In genomic region chr10:24762966-24763623, GRCh38 we compare ENCODE assay signal across 10 cellular contexts. TPM values are rescaled to one million over a fixed set of nuclear protein-coding genes. Genes with fewer than 3 reads are reported as not detected.
A peak's percentile ranks its signal among the peaks of the same experiment; 100 is the strongest.
DNase-seq lines count a peak whose midpoint lies in the region; ATAC-seq and TF ChIP-seq lines count a peak whose summit lies in the region.
"Had no signal": no experiment of that assay in that cellular context is flagged by ENCODE, and none has a peak within 500 bp of the region (broad histone marks: within the 10 kb centered on the region; RNA-seq: fewer than 3 reads in every experiment).

No MANE protein-coding gene starts in this region.

- no peak for TF ChIP-seq CTCF in Panc1 (IDR thresholded peaks at IDR 0.05)

- peak; percentile 82 for DNase-seq in GM03348 (ENCODE audit: low spot score)
- no peak for DNase-seq in Panc1 (ENCODE audit: low read depth, low spot score)
- DNase-seq in fibroblast of peridontal ligament (ENCODE audit: extremely low read depth) = peak; percentile 23
- peak; percentile 24 to 75 for DNase-seq in trophoblast cell
- no peak for DNase-seq in DMS153 treated with DMSO at 0.1 percent for 48 hours (lab: John Stamatoyannopoulos, UW; ENCODE audit: unreplicated experiment)
- DNase-seq in NCI-H2196 (lab: John Stamatoyannopoulos, UW; ENCODE audit: unreplicated experiment) = no peak
- DNase-seq: colonic mucosa, NCI-H345 had no signal

- no peaks in the 10 kb centered on the region for H3K27me3 ChIP-seq in Panc1 (ENCODE audit: control insufficient read depth, insufficient read depth, low read length)
- H3K27me3 ChIP-seq in trophoblast cell (ENCODE audit: insufficient read depth, low read length) = no peaks in the 10 kb centered on the region
- H3K27me3 ChIP-seq: colonic mucosa had no signal

- no peak overlapping the region for H2AK5ac ChIP-seq in trophoblast cell (ENCODE audit: low read length)

- H3K4me3 Mint-ChIP-seq in stimulated activated memory B cell treated with anti-CD40 and anti-IgM and Interleukin-4, amounts not matched to agents 10 μg/mL and 1 μg/mL and 100 μg/mL, for 72 hours = no peak overlapping the region

- H3K4ac ChIP-seq in trophoblast cell (ENCODE audit: low read depth, low read length) = no peak overlapping the region

- CTCF ChIA-PET in Panc1 (lab: Charles Lee) = no interaction called here

- H3K23ac ChIP-seq in trophoblast cell (ENCODE audit: low read length) = no peak overlapping the region

- no peaks in the 10 kb centered on the region for H3K4me1 Mint-ChIP-seq in stimulated activated memory B cell treated with anti-CD40 and anti-IgM and Interleukin-4, amounts not matched to agents 10 μg/mL and 1 μg/mL and 100 μg/mL, for 72 hours

- no peak overlapping the region for H3K27ac ChIP-seq in Panc1 (ENCODE audit: low read length)
- H3K27ac ChIP-seq in trophoblast cell (ENCODE audit: low read depth, low read length) = no peak overlapping the region
- H3K27ac ChIP-seq: colonic mucosa had no signal

- H3K9me3 Mint-ChIP-seq in stimulated activated memory B cell treated with anti-CD40 and anti-IgM and Interleukin-4, amounts not matched to agents 10 μg/mL and 1 μg/mL and 100 μg/mL, for 72 hours = peaks cover 11% of the 10 kb centered on the region

- H4K12ac ChIP-seq in trophoblast cell (ENCODE audit: low read depth, low read length) = no peak overlapping the region

- H3K4me2 ChIP-seq in trophoblast cell (ENCODE audit: low read length) = peak overlapping the region; percentile 21

- no peaks in the 10 kb centered on the region for H3K79me2 ChIP-seq in trophoblast cell (ENCODE audit: control insufficient read depth, insufficient read depth, low read length, poor library complexity)

- POLR2A ChIA-PET in Panc1 (lab: Charles Lee) = no interaction called here

- no peaks in the 10 kb centered on the region for H3K36me3 Mint-ChIP-seq in stimulated activated memory B cell treated with anti-CD40 and anti-IgM and Interleukin-4, amounts not matched to agents 10 μg/mL and 1 μg/mL and 100 μg/mL, for 72 hours

- H3K9me3 ChIP-seq in Panc1 (ENCODE audit: control insufficient read depth, insufficient read depth, low read depth, low read length) (no peaks in the 10 kb centered on the region), trophoblast cell (ENCODE audit: insufficient read depth, low read depth, low read length) (peaks cover 5% of the 10 kb centered on the region)
- H3K9me3 ChIP-seq: colonic mucosa had no signal

- H3K4me1 ChIP-seq in Panc1 (ENCODE audit: control insufficient read depth, insufficient read depth, low read length) = no peaks in the 10 kb centered on the region
- H3K4me1 ChIP-seq in trophoblast cell (ENCODE audit: control insufficient read depth in 1 of 2, insufficient read depth in 2 of 2, low read length in 2 of 2) = peaks cover 0 to 2% of the 10 kb centered on the region in 2 experiments
- H3K4me1 ChIP-seq: colonic mucosa had no signal

- intact Hi-C loops in Panc1 (cut with micrococcal nuclease; ENCODE audit: unreplicated experiment) = no loop called here

- H3K27ac Mint-ChIP-seq in stimulated activated memory B cell treated with anti-CD40 and anti-IgM and Interleukin-4, amounts not matched to agents 10 μg/mL and 1 μg/mL and 100 μg/mL, for 72 hours = no peak overlapping the region

- no peak overlapping the region for H2BK120ac ChIP-seq in trophoblast cell (ENCODE audit: insufficient read depth, low read length, poor library complexity)

- no peak overlapping the region for H3K14ac ChIP-seq in trophoblast cell (ENCODE audit: low read length)

- H2AFZ ChIP-seq in trophoblast cell (ENCODE audit: insufficient read depth, low read length, poor library complexity) = no peak overlapping the region

- H3K36me3 ChIP-seq in Panc1 (ENCODE audit: control insufficient read depth, insufficient read depth, low read length) (no peaks in the 10 kb centered on the region), trophoblast cell (ENCODE audit: control insufficient read depth in 1 of 2, insufficient read depth in 2 of 2, low read length in 2 of 2) (no peaks in the 10 kb centered on the region)
- H3K36me3 ChIP-seq: colonic mucosa had no signal

- no peak overlapping the region for H3K9ac ChIP-seq in trophoblast cell (ENCODE audit: low read length)

- no peak overlapping the region for H4K8ac ChIP-seq in trophoblast cell (ENCODE audit: low read depth, low read length)

- no TSS peak for BruUV-seq in Panc1 (replicated peaks; lab: Mats Ljungman, UMichigan)

- no peak overlapping the region for H4K91ac ChIP-seq in trophoblast cell (ENCODE audit: low read depth, low read length)

- H3K79me1 ChIP-seq in trophoblast cell (ENCODE audit: low read length) = no peaks in the 10 kb centered on the region

- no CpG with 5 or more reads among the region's 2 CpGs for WGBS in trophoblast cell (ENCODE audit: extremely low coverage, insufficient coverage, insufficient read length)

- no peak overlapping the region for H3K4me3 ChIP-seq in Panc1 (ENCODE audit: low read depth in 2 of 2, low read length in 2 of 2)
- no peak overlapping the region for H3K4me3 ChIP-seq in trophoblast cell (ENCODE audit: low read depth, low read length)
- H3K4me3 ChIP-seq: colonic mucosa had no signal

- no peak overlapping the region for H2BK12ac ChIP-seq in trophoblast cell (ENCODE audit: low read length)

- no peaks in the 10 kb centered on the region for H3K27me3 Mint-ChIP-seq in stimulated activated memory B cell treated with anti-CD40 and anti-IgM and Interleukin-4, amounts not matched to agents 10 μg/mL and 1 μg/mL and 100 μg/mL, for 72 hours

- in situ Hi-C loops in Panc1 (cut with HindIII; ENCODE audit: low pct_unique_long_range_greater_than_20kb, low sequenced_read_pairs) = no loop called here

- H3K18ac ChIP-seq in trophoblast cell (ENCODE audit: low read length) = no peak overlapping the region

- ATAC-seq in Panc1 (peak; percentile 71; the same call in 1 of the 2 replicates), HG03469 (IDR thresholded peaks at IDR 0.05; ENCODE audit: unreplicated experiment) (no peak)
- no peak for ATAC-seq in stimulated activated memory B cell treated with anti-CD40 and anti-IgM and Interleukin-4, amounts not matched to agents 10 μg/mL and 1 μg/mL and 100 μg/mL, for 72 hours

- H2BK5ac ChIP-seq in trophoblast cell (ENCODE audit: low read depth, low read length, poor library complexity) = no peak overlapping the region

RNA-seq across cellular contexts. Expression of gene ARHGAP21, which starts 39.4 kb away (rescaled TPM):
- 45.8 TPM for total RNA-seq in Panc1 (2021; ENCODE audit: unreplicated experiment)
- 26.3 TPM for polyA plus RNA-seq in Panc1 (2012; ENCODE audit: insufficient read length)
- polyA plus RNA-seq in trophoblast cell (2013) = 65.0 and 66.8 TPM in 2 replicates

Comparison
In these comparisons a context has a peak if more than half of its experiments do, and no peak if none do; other contexts are left out.
1. DNase-seq: peak in GM03348 (single experiment), fibroblast of peridontal ligament (single experiment) and trophoblast cell (2 of 2); none in Panc1 (single experiment), DMS153 treated with DMSO at 0.1 percent for 48 hours (single experiment) and NCI-H2196 (single experiment).